18 cellular contexts compared by ENCODE assay signal in genomic region chr1:224563666-224564065, GRCh38. TPM values are rescaled to one million over a fixed set of nuclear protein-coding genes. Genes with fewer than 3 reads are reported as not detected.
A peak's percentile ranks its signal among the peaks of the same experiment; 100 is the strongest.
DNase-seq lines count a peak whose midpoint lies in the region; ATAC-seq and TF ChIP-seq lines count a peak whose summit lies in the region.
"Had no signal": no experiment of that assay in that cellular context is flagged by ENCODE, and none has a peak within 500 bp of the region (broad histone marks: within the 10 kb centered on the region; RNA-seq: fewer than 3 reads in every experiment).

No MANE protein-coding gene starts in this region.

- H2BK12ac ChIP-seq in mesenchymal stem cell (ENCODE audit: low read length in 2 of 2), result no peak overlapping the region

- DNase-seq in NCI-H1694 (lab: John Stamatoyannopoulos, UW) (peak; percentile 57), PC-3 (no peak), mesenchymal stem cell (no peak), NCI-H2081 treated with DMSO at 0.1 percent for 48 hours (lab: John Stamatoyannopoulos, UW) (no peak), HEK293T (ENCODE audit: extremely low spot score) (no peak), DMS53 treated with DMSO at 0.1 percent for 48 hours (lab: John Stamatoyannopoulos, UW; ENCODE audit: unreplicated experiment) (no peak), SKM-1 (lab: John Stamatoyannopoulos, UW; ENCODE audit: unreplicated experiment) (no peak)
- DNase-seq: GOT3; NCI-H1436; NCI-H2081; NCI-H2227 treated with DMSO at 0.1 percent for 48 hours; NCI-H526; NK-92 treated with Interleukin-12 subunit alpha and Interleukin-12 subunit beta, amount 100 ng/mL, for 24 hours; SJCRH30 had no signal

- H3K9ac ChIP-seq in PC-3 (ENCODE audit: low read length) (peak overlapping the region; percentile 2; the same call in 1 of the 2 replicates), mesenchymal stem cell (ENCODE audit: low read length) (no peak overlapping the region)
- H3K9ac ChIP-seq: BLaER1 treated with 17β-estradiol and CSF1 and Interleukin-3, amounts not matched to agents 10 nM and 100 nM; KMS-11 had no signal

- CTCF ChIA-PET in PC-3 (lab: Charles Lee), result no interaction called here
- CTCF ChIA-PET in HEK293T (lab: Yijun Ruan, JAX), result no interaction called here

- peaks cover 43% of the 10 kb centered on the region for H3F3A ChIP-seq in PC-3 (ENCODE audit: low read length, unreplicated experiment)

- no peak overlapping the region for H4K91ac ChIP-seq in mesenchymal stem cell (ENCODE audit: low read length)

- H3K4me2 ChIP-seq in PC-3 (ENCODE audit: low read length) (peak overlapping the region; percentile 56), mesenchymal stem cell (ENCODE audit: low read length, poor library complexity, severe bottlenecking) (no peak overlapping the region)
- H3K4me2 ChIP-seq: KMS-11 had no signal

- H3K23ac ChIP-seq in mesenchymal stem cell (ENCODE audit: low read length in 2 of 2), result no peak overlapping the region

- H3K27me3 ChIP-seq in ACC112 (ENCODE audit: insufficient read depth, low read length) (no peaks in the 10 kb centered on the region), PC-3 (ENCODE audit: low read length) (no peaks in the 10 kb centered on the region), mesenchymal stem cell (ENCODE audit: control insufficient read depth in 1 of 2, insufficient read depth in 1 of 2, low read length in 2 of 2) (no peaks in the 10 kb centered on the region)
- H3K27me3 ChIP-seq: BLaER1 treated with 17β-estradiol and CSF1 and Interleukin-3, amounts not matched to agents 10 nM and 100 nM; SJCRH30 had no signal

- no peak overlapping the region for H2BK5ac ChIP-seq in mesenchymal stem cell (ENCODE audit: low read depth, low read length, poor library complexity, severe bottlenecking)

- H2AFZ ChIP-seq in ACC112 (ENCODE audit: low read length, unreplicated experiment), result no peak overlapping the region
- no peak overlapping the region for H2AFZ ChIP-seq in PC-3 (ENCODE audit: low read length)
- no peak overlapping the region for H2AFZ ChIP-seq in mesenchymal stem cell (ENCODE audit: low read depth, low read length)

- WGBS in mesenchymal stem cell, result 100% methylated on average over 1 of the region's 1 CpG

- POLR2A ChIA-PET in PC-3 (lab: Charles Lee; ENCODE audit: unreplicated experiment), result no interaction called here
- POLR2A ChIA-PET in HEK293T (lab: Yijun Ruan, JAX), result no interaction called here

- H3K9me3 ChIP-seq in PC-3 (ENCODE audit: low read length) (no peaks in the 10 kb centered on the region), mesenchymal stem cell (ENCODE audit: control insufficient read depth, low read length) (peaks cover 12% of the 10 kb centered on the region)

- intact Hi-C loops in PC-3 (cut with micrococcal nuclease), result loop anchor here (2.0 kb wide), 1 partner anchor 51 kb away; no protein-coding TSS in a partner anchor

- H3K4me3 ChIP-seq in ACC112 (ENCODE audit: low read depth, low read length) (no peak overlapping the region), PC-3 (ENCODE audit: low read length) (no peak overlapping the region), mesenchymal stem cell (ENCODE audit: insufficient read depth in 1 of 2, low read depth in 1 of 2, low read length in 2 of 2) (no peak overlapping the region)
- H3K4me3 ChIP-seq: BLaER1 treated with 17β-estradiol and CSF1 and Interleukin-3, amounts not matched to agents 10 nM and 100 nM; SJCRH30 had no signal

- BruUV-seq in PC-3 (replicated peaks; lab: Mats Ljungman, UMichigan), result no TSS peak

- H3K79me2 ChIP-seq in ACC112 (ENCODE audit: control insufficient read depth, insufficient read depth, low read length, unreplicated experiment), result no peaks in the 10 kb centered on the region
- no peaks in the 10 kb centered on the region for H3K79me2 ChIP-seq in PC-3 (ENCODE audit: low read length)

- H4K8ac ChIP-seq in mesenchymal stem cell (ENCODE audit: low read length), result no peak overlapping the region

- no peak overlapping the region for H3K14ac ChIP-seq in mesenchymal stem cell (ENCODE audit: low read length in 2 of 2)

- H3K4ac ChIP-seq in mesenchymal stem cell (ENCODE audit: low read depth in 1 of 2, low read length in 2 of 2), result peak overlapping the region in 1 of 2 experiments; percentile 30

- H3K4me1 ChIP-seq in ACC112 (ENCODE audit: control insufficient read depth, insufficient read depth, low read length, unreplicated experiment) (peaks cover 49% of the 10 kb centered on the region), PC-3 (ENCODE audit: insufficient read depth, low read length) (peaks cover 68% of the 10 kb centered on the region), mesenchymal stem cell (ENCODE audit: control insufficient read depth, insufficient read depth, low read depth, low read length) (peaks cover 10% of the 10 kb centered on the region)

- no peak overlapping the region for H2AK5ac ChIP-seq in mesenchymal stem cell (ENCODE audit: low read length, severe bottlenecking)

- no peaks in the 10 kb centered on the region for H3K79me1 ChIP-seq in mesenchymal stem cell (replicated peaks; ENCODE audit: low read length, poor library complexity, severe bottlenecking)

- H3K27ac ChIP-seq in ACC112 (ENCODE audit: low read depth, low read length) (peak overlapping the region; percentile 26; the same call in 1 of the 2 replicates), PC-3 (ENCODE audit: low read length) (peak overlapping the region; percentile 90), mesenchymal stem cell (ENCODE audit: low read length, poor library complexity, severe bottlenecking) (no peak overlapping the region)
- H3K27ac ChIP-seq: KMS-11, SJCRH30 had no signal

- no peak overlapping the region for H3K18ac ChIP-seq in mesenchymal stem cell (ENCODE audit: low read depth in 1 of 2, low read length in 2 of 2)

- no peak for ATAC-seq in PC-3
- ATAC-seq: HepG2 had no signal

- H4K20me1 ChIP-seq in PC-3 (ENCODE audit: low read length), result no peaks in the 10 kb centered on the region
- H4K20me1 ChIP-seq: BLaER1 treated with 17β-estradiol and CSF1 and Interleukin-3, amounts not matched to agents 10 nM and 100 nM had no signal

- no peaks in the 10 kb centered on the region for H3K9me2 ChIP-seq in PC-3 (replicated peaks; ENCODE audit: low read length)

- no peaks in the 10 kb centered on the region for H3K36me3 ChIP-seq in ACC112 (ENCODE audit: insufficient read depth, low read length)
- no peaks in the 10 kb centered on the region for H3K36me3 ChIP-seq in PC-3 (ENCODE audit: low read depth, low read length)
- no peaks in the 10 kb centered on the region for H3K36me3 ChIP-seq in mesenchymal stem cell (ENCODE audit: control insufficient read depth in 1 of 2, insufficient read depth in 2 of 2, low read depth in 1 of 2, low read length in 2 of 2)
- H3K36me3 ChIP-seq: BLaER1 treated with 17β-estradiol and CSF1 and Interleukin-3, amounts not matched to agents 10 nM and 100 nM; SJCRH30 had no signal

- peak overlapping the region; percentile 54 for H2BK15ac ChIP-seq in mesenchymal stem cell (ENCODE audit: low read depth, poor library complexity, severe bottlenecking)

- H2BK120ac ChIP-seq in mesenchymal stem cell (ENCODE audit: low read depth, low read length), result no peak overlapping the region

- TF ChIP-seq CTCF in PC-3 (conservative IDR thresholded peaks at IDR 0.05; ENCODE audit: low read depth, low read length), result no peak

TF ChIP-seq in HEK293T, 16 proteins besides CTCF, POLR2A, EP300 and RAD21:
- TF ChIP-seq FOXA1 (IDR thresholded peaks at IDR 0.05) (no peak), ZNF384 (IDR thresholded peaks at IDR 0.05) (no peak), SUZ12 (IDR thresholded peaks at IDR 0.05) (no peak), FOXK2 (IDR thresholded peaks at IDR 0.05) (no peak), SP1 (IDR thresholded peaks at IDR 0.05) (no peak), ARNT (IDR thresholded peaks at IDR 0.05) (no peak), TARDBP (IDR thresholded peaks at IDR 0.05) (no peak), BHLHE40 (IDR thresholded peaks at IDR 0.05; ENCODE audit: borderline replicate concordance) (no peak), L3MBTL2 (conservative IDR thresholded peaks at IDR 0.05) (no peak), NFRKB (IDR thresholded peaks at IDR 0.05) (no peak), LEF1 (IDR thresholded peaks at IDR 0.05; ENCODE audit: borderline replicate concordance) (no peak), ELF4 (IDR thresholded peaks at IDR 0.05) (no peak), FOXM1 (IDR thresholded peaks at IDR 0.05; ENCODE audit: borderline replicate concordance) (no peak), CTBP1 (IDR thresholded peaks at IDR 0.05; ENCODE audit: borderline replicate concordance) (no peak), HDGF (IDR thresholded peaks at IDR 0.05; ENCODE audit: borderline replicate concordance) (no peak)
- TF ChIP-seq, protein P1, sequence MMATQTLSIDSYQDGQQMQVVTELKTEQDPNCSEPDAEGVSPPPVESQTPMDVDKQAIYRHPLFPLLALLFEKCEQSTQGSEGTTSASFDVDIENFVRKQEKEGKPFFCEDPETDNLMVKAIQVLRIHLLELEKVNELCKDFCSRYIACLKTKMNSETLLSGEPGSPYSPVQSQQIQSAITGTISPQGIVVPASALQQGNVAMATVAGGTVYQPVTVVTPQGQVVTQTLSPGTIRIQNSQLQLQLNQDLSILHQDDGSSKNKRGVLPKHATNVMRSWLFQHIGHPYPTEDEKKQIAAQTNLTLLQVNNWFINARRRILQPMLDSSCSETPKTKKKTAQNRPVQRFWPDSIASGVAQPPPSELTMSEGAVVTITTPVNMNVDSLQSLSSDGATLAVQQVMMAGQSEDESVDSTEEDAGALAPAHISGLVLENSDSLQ (IDR thresholded peaks at IDR 0.05), result no peak

RNA-seq across cellular contexts. Expression of gene CNIH3, which starts 52.5 kb away (rescaled TPM):
- total RNA-seq in PC-3 (2014; rRNA removed), result 5.6 and 7.4 TPM in 2 replicates
- polyA plus RNA-seq in mesenchymal stem cell (2013, experiment 1 of 2), result 5.4 TPM
- 6.0 TPM for polyA plus RNA-seq in mesenchymal stem cell (2013, experiment 2 of 2)
